ENCODE assay signal across 2 cellular contexts in the genomic region with DNA sequence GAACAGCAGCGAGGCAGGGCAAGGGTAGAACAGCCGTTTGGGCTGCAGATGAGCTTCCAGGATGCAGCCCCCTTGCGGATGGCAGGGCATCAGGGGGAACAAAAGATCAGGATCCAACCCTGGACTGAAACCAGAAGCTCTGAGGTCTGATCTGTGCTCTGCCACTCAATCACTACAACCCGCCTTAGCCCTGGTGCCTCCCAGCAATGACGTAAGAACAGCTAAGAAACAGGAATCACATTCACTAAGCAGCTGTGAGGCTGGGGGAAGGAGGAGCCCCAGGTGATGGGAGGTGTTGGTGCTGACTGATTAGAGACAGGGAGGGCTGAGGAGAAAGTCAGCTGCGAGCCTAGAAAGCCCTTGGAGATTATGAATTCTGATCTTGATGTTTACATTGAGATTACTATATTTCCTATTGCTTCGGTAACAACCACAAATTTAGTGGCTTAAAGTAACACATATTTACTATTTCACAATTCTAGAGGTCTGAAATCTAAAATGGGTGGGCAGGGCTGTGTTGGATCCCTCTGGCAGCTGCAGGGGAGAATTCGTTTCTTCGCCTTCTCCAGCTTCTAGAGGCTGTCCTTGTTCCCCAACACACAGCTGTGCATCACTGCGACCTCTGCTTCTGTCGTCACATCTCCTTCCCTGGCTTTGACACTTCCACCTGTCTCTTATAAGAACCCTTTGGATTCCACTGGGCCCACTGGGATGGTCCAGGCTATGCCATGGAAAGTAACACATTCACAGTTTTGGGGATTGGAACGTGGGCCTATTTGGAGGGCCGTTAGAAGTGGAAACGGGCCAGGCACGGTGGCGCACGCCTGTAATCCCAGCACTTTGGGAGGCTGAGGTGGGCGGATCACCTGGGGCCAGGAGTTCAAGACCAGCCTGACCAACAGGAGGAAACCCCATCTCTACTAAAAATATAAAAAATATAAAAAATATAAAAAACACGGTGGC.
TF ChIP-seq lines count a peak whose summit lies in the region.

No MANE protein-coding gene starts in this region.

TF ChIP-seq in GM12891, 5 proteins besides CTCF, POLR2A, EP300 and RAD21 (continued from another document):
- no peak for TF ChIP-seq POU2F2 (IDR thresholded peaks at IDR 0.05; ENCODE audit: low read depth, low read length)
- TF ChIP-seq POLR2AphosphoS5 (IDR thresholded peaks at IDR 0.05; ENCODE audit: low read depth, low read length) = no peak

TF ChIP-seq in K562, 482 proteins besides CTCF, POLR2A, EP300 and RAD21 (continued from another document and continues in another):
- TF ChIP-seq, protein P1, sequence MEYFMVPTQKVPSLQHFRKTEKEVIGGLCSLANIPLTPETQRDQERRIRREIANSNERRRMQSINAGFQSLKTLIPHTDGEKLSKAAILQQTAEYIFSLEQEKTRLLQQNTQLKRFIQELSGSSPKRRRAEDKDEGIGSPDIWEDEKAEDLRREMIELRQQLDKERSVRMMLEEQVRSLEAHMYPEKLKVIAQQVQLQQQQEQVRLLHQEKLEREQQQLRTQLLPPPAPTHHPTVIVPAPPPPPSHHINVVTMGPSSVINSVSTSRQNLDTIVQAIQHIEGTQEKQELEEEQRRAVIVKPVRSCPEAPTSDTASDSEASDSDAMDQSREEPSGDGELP (CRISPR knock-in tag; IDR thresholded peaks at IDR 0.05; ENCODE audit: borderline replicate concordance) = peak; percentile 64
- TF ChIP-seq ZNF431 (CRISPR knock-in tag; IDR thresholded peaks at IDR 0.05) (no peak), ZNF586 (CRISPR knock-in tag; conservative IDR thresholded peaks at IDR 0.05) (no peak), ZNF444 (CRISPR knock-in tag; IDR thresholded peaks at IDR 0.05) (no peak), TAF7 (tag; IDR thresholded peaks at IDR 0.05) (no peak), ATF7 (IDR thresholded peaks at IDR 0.05) (peak; percentile 66), MEIS2 (IDR thresholded peaks at IDR 0.05; ENCODE audit: partially characterized antibody) (peak; percentile 58), PYGO2 (tag; IDR thresholded peaks at IDR 0.05) (no peak), CEBPG (CRISPR knock-in tag; IDR thresholded peaks at IDR 0.05) (no peak), CEBPG (tag; conservative IDR thresholded peaks at IDR 0.05 in 1 of 2, IDR thresholded peaks at IDR 0.05 in 1 of 2) (peak in 1 of 2 experiments; percentile 41; a peak in 1 of 4 replicates), C11orf30 (IDR thresholded peaks at IDR 0.05; ENCODE audit: low read depth) (no peak), EHMT2 (IDR thresholded peaks at IDR 0.05) (no peak), KDM5B (IDR thresholded peaks at IDR 0.05; ENCODE audit: insufficient replicate concordance, low read depth, low read length) (no peak), SMC3 (conservative IDR thresholded peaks at IDR 0.05; ENCODE audit: insufficient read depth, low read depth, low read length) (no peak)
- TF ChIP-seq, protein P2, sequence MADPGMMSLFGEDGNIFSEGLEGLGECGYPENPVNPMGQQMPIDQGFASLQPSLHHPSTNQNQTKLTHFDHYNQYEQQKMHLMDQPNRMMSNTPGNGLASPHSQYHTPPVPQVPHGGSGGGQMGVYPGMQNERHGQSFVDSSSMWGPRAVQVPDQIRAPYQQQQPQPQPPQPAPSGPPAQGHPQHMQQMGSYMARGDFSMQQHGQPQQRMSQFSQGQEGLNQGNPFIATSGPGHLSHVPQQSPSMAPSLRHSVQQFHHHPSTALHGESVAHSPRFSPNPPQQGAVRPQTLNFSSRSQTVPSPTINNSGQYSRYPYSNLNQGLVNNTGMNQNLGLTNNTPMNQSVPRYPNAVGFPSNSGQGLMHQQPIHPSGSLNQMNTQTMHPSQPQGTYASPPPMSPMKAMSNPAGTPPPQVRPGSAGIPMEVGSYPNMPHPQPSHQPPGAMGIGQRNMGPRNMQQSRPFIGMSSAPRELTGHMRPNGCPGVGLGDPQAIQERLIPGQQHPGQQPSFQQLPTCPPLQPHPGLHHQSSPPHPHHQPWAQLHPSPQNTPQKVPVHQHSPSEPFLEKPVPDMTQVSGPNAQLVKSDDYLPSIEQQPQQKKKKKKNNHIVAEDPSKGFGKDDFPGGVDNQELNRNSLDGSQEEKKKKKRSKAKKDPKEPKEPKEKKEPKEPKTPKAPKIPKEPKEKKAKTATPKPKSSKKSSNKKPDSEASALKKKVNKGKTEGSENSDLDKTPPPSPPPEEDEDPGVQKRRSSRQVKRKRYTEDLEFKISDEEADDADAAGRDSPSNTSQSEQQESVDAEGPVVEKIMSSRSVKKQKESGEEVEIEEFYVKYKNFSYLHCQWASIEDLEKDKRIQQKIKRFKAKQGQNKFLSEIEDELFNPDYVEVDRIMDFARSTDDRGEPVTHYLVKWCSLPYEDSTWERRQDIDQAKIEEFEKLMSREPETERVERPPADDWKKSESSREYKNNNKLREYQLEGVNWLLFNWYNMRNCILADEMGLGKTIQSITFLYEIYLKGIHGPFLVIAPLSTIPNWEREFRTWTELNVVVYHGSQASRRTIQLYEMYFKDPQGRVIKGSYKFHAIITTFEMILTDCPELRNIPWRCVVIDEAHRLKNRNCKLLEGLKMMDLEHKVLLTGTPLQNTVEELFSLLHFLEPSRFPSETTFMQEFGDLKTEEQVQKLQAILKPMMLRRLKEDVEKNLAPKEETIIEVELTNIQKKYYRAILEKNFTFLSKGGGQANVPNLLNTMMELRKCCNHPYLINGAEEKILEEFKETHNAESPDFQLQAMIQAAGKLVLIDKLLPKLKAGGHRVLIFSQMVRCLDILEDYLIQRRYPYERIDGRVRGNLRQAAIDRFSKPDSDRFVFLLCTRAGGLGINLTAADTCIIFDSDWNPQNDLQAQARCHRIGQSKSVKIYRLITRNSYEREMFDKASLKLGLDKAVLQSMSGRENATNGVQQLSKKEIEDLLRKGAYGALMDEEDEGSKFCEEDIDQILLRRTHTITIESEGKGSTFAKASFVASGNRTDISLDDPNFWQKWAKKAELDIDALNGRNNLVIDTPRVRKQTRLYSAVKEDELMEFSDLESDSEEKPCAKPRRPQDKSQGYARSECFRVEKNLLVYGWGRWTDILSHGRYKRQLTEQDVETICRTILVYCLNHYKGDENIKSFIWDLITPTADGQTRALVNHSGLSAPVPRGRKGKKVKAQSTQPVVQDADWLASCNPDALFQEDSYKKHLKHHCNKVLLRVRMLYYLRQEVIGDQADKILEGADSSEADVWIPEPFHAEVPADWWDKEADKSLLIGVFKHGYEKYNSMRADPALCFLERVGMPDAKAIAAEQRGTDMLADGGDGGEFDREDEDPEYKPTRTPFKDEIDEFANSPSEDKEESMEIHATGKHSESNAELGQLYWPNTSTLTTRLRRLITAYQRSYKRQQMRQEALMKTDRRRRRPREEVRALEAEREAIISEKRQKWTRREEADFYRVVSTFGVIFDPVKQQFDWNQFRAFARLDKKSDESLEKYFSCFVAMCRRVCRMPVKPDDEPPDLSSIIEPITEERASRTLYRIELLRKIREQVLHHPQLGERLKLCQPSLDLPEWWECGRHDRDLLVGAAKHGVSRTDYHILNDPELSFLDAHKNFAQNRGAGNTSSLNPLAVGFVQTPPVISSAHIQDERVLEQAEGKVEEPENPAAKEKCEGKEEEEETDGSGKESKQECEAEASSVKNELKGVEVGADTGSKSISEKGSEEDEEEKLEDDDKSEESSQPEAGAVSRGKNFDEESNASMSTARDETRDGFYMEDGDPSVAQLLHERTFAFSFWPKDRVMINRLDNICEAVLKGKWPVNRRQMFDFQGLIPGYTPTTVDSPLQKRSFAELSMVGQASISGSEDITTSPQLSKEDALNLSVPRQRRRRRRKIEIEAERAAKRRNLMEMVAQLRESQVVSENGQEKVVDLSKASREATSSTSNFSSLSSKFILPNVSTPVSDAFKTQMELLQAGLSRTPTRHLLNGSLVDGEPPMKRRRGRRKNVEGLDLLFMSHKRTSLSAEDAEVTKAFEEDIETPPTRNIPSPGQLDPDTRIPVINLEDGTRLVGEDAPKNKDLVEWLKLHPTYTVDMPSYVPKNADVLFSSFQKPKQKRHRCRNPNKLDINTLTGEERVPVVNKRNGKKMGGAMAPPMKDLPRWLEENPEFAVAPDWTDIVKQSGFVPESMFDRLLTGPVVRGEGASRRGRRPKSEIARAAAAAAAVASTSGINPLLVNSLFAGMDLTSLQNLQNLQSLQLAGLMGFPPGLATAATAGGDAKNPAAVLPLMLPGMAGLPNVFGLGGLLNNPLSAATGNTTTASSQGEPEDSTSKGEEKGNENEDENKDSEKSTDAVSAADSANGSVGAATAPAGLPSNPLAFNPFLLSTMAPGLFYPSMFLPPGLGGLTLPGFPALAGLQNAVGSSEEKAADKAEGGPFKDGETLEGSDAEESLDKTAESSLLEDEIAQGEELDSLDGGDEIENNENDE (IDR thresholded peaks at IDR 0.05; ENCODE audit: low read depth, low read length) = no peak
- TF ChIP-seq, protein P3, sequence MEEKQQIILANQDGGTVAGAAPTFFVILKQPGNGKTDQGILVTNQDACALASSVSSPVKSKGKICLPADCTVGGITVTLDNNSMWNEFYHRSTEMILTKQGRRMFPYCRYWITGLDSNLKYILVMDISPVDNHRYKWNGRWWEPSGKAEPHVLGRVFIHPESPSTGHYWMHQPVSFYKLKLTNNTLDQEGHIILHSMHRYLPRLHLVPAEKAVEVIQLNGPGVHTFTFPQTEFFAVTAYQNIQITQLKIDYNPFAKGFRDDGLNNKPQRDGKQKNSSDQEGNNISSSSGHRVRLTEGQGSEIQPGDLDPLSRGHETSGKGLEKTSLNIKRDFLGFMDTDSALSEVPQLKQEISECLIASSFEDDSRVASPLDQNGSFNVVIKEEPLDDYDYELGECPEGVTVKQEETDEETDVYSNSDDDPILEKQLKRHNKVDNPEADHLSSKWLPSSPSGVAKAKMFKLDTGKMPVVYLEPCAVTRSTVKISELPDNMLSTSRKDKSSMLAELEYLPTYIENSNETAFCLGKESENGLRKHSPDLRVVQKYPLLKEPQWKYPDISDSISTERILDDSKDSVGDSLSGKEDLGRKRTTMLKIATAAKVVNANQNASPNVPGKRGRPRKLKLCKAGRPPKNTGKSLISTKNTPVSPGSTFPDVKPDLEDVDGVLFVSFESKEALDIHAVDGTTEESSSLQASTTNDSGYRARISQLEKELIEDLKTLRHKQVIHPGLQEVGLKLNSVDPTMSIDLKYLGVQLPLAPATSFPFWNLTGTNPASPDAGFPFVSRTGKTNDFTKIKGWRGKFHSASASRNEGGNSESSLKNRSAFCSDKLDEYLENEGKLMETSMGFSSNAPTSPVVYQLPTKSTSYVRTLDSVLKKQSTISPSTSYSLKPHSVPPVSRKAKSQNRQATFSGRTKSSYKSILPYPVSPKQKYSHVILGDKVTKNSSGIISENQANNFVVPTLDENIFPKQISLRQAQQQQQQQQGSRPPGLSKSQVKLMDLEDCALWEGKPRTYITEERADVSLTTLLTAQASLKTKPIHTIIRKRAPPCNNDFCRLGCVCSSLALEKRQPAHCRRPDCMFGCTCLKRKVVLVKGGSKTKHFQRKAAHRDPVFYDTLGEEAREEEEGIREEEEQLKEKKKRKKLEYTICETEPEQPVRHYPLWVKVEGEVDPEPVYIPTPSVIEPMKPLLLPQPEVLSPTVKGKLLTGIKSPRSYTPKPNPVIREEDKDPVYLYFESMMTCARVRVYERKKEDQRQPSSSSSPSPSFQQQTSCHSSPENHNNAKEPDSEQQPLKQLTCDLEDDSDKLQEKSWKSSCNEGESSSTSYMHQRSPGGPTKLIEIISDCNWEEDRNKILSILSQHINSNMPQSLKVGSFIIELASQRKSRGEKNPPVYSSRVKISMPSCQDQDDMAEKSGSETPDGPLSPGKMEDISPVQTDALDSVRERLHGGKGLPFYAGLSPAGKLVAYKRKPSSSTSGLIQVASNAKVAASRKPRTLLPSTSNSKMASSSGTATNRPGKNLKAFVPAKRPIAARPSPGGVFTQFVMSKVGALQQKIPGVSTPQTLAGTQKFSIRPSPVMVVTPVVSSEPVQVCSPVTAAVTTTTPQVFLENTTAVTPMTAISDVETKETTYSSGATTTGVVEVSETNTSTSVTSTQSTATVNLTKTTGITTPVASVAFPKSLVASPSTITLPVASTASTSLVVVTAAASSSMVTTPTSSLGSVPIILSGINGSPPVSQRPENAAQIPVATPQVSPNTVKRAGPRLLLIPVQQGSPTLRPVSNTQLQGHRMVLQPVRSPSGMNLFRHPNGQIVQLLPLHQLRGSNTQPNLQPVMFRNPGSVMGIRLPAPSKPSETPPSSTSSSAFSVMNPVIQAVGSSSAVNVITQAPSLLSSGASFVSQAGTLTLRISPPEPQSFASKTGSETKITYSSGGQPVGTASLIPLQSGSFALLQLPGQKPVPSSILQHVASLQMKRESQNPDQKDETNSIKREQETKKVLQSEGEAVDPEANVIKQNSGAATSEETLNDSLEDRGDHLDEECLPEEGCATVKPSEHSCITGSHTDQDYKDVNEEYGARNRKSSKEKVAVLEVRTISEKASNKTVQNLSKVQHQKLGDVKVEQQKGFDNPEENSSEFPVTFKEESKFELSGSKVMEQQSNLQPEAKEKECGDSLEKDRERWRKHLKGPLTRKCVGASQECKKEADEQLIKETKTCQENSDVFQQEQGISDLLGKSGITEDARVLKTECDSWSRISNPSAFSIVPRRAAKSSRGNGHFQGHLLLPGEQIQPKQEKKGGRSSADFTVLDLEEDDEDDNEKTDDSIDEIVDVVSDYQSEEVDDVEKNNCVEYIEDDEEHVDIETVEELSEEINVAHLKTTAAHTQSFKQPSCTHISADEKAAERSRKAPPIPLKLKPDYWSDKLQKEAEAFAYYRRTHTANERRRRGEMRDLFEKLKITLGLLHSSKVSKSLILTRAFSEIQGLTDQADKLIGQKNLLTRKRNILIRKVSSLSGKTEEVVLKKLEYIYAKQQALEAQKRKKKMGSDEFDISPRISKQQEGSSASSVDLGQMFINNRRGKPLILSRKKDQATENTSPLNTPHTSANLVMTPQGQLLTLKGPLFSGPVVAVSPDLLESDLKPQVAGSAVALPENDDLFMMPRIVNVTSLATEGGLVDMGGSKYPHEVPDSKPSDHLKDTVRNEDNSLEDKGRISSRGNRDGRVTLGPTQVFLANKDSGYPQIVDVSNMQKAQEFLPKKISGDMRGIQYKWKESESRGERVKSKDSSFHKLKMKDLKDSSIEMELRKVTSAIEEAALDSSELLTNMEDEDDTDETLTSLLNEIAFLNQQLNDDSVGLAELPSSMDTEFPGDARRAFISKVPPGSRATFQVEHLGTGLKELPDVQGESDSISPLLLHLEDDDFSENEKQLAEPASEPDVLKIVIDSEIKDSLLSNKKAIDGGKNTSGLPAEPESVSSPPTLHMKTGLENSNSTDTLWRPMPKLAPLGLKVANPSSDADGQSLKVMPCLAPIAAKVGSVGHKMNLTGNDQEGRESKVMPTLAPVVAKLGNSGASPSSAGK (IDR thresholded peaks at IDR 0.05) = no peak
- TF ChIP-seq, protein P4, sequence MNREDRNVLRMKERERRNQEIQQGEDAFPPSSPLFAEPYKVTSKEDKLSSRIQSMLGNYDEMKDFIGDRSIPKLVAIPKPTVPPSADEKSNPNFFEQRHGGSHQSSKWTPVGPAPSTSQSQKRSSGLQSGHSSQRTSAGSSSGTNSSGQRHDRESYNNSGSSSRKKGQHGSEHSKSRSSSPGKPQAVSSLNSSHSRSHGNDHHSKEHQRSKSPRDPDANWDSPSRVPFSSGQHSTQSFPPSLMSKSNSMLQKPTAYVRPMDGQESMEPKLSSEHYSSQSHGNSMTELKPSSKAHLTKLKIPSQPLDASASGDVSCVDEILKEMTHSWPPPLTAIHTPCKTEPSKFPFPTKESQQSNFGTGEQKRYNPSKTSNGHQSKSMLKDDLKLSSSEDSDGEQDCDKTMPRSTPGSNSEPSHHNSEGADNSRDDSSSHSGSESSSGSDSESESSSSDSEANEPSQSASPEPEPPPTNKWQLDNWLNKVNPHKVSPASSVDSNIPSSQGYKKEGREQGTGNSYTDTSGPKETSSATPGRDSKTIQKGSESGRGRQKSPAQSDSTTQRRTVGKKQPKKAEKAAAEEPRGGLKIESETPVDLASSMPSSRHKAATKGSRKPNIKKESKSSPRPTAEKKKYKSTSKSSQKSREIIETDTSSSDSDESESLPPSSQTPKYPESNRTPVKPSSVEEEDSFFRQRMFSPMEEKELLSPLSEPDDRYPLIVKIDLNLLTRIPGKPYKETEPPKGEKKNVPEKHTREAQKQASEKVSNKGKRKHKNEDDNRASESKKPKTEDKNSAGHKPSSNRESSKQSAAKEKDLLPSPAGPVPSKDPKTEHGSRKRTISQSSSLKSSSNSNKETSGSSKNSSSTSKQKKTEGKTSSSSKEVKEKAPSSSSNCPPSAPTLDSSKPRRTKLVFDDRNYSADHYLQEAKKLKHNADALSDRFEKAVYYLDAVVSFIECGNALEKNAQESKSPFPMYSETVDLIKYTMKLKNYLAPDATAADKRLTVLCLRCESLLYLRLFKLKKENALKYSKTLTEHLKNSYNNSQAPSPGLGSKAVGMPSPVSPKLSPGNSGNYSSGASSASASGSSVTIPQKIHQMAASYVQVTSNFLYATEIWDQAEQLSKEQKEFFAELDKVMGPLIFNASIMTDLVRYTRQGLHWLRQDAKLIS (CRISPR knock-in tag; IDR thresholded peaks at IDR 0.05) = no peak
